Comparison of ENCODE assay signal across 16 cellular contexts in the genomic region with DNA sequence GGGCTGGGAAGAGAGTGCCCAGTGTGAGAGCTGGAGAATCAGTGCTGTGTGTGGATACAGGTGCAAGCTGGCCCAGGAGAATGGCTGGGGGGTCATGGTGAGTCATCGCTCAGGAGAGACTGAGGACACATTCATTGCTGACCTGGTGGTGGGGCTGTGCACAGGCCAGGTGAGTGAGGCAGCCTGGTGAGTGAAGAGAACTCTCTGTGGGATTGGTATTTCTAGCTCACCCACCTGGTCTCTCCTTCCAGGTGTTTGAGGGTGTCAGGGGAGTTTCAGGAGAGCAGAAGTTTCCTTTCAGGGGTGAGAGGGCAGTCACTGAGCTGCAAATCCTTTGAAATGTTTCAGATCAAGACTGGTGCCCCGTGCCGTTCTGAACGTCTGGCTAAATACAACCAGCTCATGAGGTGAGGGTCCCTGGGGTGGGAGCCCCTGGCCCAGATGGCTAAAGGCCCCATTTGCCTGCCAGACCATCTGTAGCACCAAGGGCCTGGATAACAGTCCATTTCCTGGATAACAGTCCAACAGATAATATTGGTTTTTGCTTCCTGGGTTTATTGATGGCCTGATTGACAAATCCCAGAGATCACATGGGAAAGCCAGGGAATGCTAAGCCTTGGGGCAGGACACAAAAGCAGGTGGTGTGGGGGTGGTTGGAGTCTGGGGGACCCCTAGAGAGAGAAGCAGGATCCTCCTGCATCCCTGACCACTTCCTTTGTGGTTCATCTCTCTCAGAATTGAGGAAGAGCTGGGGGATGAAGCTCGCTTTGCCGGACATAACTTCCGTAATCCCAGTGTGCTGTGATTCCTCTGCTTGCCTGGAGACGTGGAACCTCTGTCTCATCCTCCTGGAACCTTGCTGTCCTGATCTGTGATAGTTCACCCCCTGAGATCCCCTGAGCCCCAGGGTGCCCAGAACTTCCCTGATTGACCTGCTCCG. TPM values are rescaled to one million over a fixed set of nuclear protein-coding genes. Genes with fewer than 3 reads are reported as not detected.
DNase-seq lines count a peak whose midpoint lies in the region; TF ChIP-seq lines count a peak whose summit lies in the region.
"Had no signal": no experiment of that assay in that cellular context is flagged by ENCODE, and none has a peak within 500 bp of the region (broad histone marks: within the 10 kb centered on the region; RNA-seq: fewer than 3 reads in every experiment).

No MANE protein-coding gene starts in this region.

- H3K27ac ChIP-seq in transverse colon, result peak overlapping the region in 2 of 4 donors; percentile 14 to 19
- H3K27ac ChIP-seq: hepatocyte had no signal

- no peaks in the 10 kb centered on the region for H3K27me3 ChIP-seq in transverse colon
- H3K27me3 ChIP-seq: breast epithelium, hepatocyte had no signal

- TF ChIP-seq POLR2A in transverse colon (IDR thresholded peaks at IDR 0.05), result no peak

- H3K4me1 ChIP-seq in transverse colon, result peaks cover 11 to 36% (median 32%) of the 10 kb centered on the region in 4 donors

- peak overlapping the region; percentile 62 for H3K27ac Mint-ChIP-seq in activated naive CD4-positive, alpha-beta T cell treated with anti-CD3 and anti-CD28 coated beads, Interleukin-2, amount 50 U/mL, for 24 hours
- H3K27ac Mint-ChIP-seq in IgD-negative memory B cell, result peak overlapping the region; percentile 64 to 89 (median 89)
- H3K27ac Mint-ChIP-seq in endothelial cell (ENCODE audit: unreplicated experiment), result peak overlapping the region; percentile 89

- no peak for DNase-seq in activated naive CD4-positive, alpha-beta T cell (lab: John Stamatoyannopoulos, UW)
- DNase-seq in endothelial cell (ENCODE audit: low spot score) (no peak), transverse colon (peak; percentile 41), putamen (ENCODE audit: low spot score) (no peak), NCI-H1092 treated with DMSO at 0.1 percent for 48 hours (lab: John Stamatoyannopoulos, UW) (no peak), mucosa of gallbladder (ENCODE audit: low spot score) (no peak)
- DNase-seq: activated T-cell treated with anti-CD3 and anti-CD28 coated beads for 4 hours, NCI-H1694 had no signal

- 73 to 83% methylated on average over 1 to 9 of the region's 9 CpGs for WGBS in transverse colon (ENCODE audit: low coverage in 1 of 2), 2 donors

- no peaks in the 10 kb centered on the region for H3K9me3 ChIP-seq in transverse colon
- H3K9me3 ChIP-seq: breast epithelium had no signal

- H3K4me3 ChIP-seq in transverse colon, result no peak overlapping the region
- H3K4me3 ChIP-seq: breast epithelium, hepatocyte, lung had no signal

- TF ChIP-seq CTCF in endothelial cell (IDR thresholded peaks at IDR 0.05; ENCODE audit: unreplicated experiment) (no peak), transverse colon (IDR thresholded peaks at IDR 0.05) (no peak)

- H3K4me1 Mint-ChIP-seq in activated naive CD4-positive, alpha-beta T cell treated with anti-CD3 and anti-CD28 coated beads, Interleukin-2, amount 50 U/mL, for 24 hours, result peaks cover 20% of the 10 kb centered on the region
- peaks cover 27 to 43% (median 36%) of the 10 kb centered on the region in 3 donors for H3K4me1 Mint-ChIP-seq in IgD-negative memory B cell
- peaks cover 57% of the 10 kb centered on the region for H3K4me1 Mint-ChIP-seq in endothelial cell (ENCODE audit: unreplicated experiment)

- intact Hi-C loops in transverse colon (cut with DNase I; ENCODE audit: low total_unique reads), result no loop called here

- no peaks in the 10 kb centered on the region for H3K36me3 ChIP-seq in transverse colon
- H3K36me3 ChIP-seq: breast epithelium had no signal

- no peaks in the 10 kb centered on the region for H3K9me3 Mint-ChIP-seq in activated naive CD4-positive, alpha-beta T cell treated with anti-CD3 and anti-CD28 coated beads, Interleukin-2, amount 50 U/mL, for 24 hours
- H3K9me3 Mint-ChIP-seq in IgD-negative memory B cell (no peaks in the 10 kb centered on the region), endothelial cell (ENCODE audit: unreplicated experiment) (no peaks in the 10 kb centered on the region)

- H3K27me3 Mint-ChIP-seq in activated naive CD4-positive, alpha-beta T cell treated with anti-CD3 and anti-CD28 coated beads, Interleukin-2, amount 50 U/mL, for 24 hours, result no peaks in the 10 kb centered on the region
- H3K27me3 Mint-ChIP-seq in IgD-negative memory B cell (no peaks in the 10 kb centered on the region), endothelial cell (ENCODE audit: unreplicated experiment) (peaks cover 25% of the 10 kb centered on the region)

- no peak for TF ChIP-seq EP300 in transverse colon (IDR thresholded peaks at IDR 0.05; ENCODE audit: low read depth)

- in situ Hi-C loops in transverse colon (cut with MboI; ENCODE audit: low pct_ligation_motif_present in 1 of 4, low pct_unique_long_range_greater_than_20kb in 1 of 4, low sequenced_read_pairs in 3 of 4), result loop anchor here in 1 of 4 donors (25.0 kb wide), 1 partner anchor 190 kb away; a partner anchor contains a TSS

- H3K36me3 Mint-ChIP-seq in activated naive CD4-positive, alpha-beta T cell treated with anti-CD3 and anti-CD28 coated beads, Interleukin-2, amount 50 U/mL, for 24 hours, result no peaks in the 10 kb centered on the region
- no peaks in the 10 kb centered on the region for H3K36me3 Mint-ChIP-seq in IgD-negative memory B cell
- H3K36me3 Mint-ChIP-seq in endothelial cell (ENCODE audit: low read depth, unreplicated experiment), result peaks cover 12% of the 10 kb centered on the region

- H3K4me3 Mint-ChIP-seq in activated naive CD4-positive, alpha-beta T cell treated with anti-CD3 and anti-CD28 coated beads, Interleukin-2, amount 50 U/mL, for 24 hours, result no peak overlapping the region
- H3K4me3 Mint-ChIP-seq in IgD-negative memory B cell (peak overlapping the region; percentile 34 to 90 (median 64)), endothelial cell (ENCODE audit: unreplicated experiment) (no peak overlapping the region)

RNA-seq across cellular contexts. Expression of a gene that starts 5.5 kb away (rescaled TPM):
- polyA plus RNA-seq in IgD-negative memory B cell, result 1.4 TPM
- total RNA-seq in endothelial cell (ENCODE audit: unreplicated experiment) (144 TPM), transverse colon (100 to 1,000 TPM in 2 of 4 donors, 10 to 100 TPM in 2; 59.1 to 160 (median 112) TPM), mucosa of gallbladder (153 TPM)

RNA-seq across cellular contexts. Expression of a gene that starts 7.9 kb away (rescaled TPM):
- polyA plus RNA-seq in IgD-negative memory B cell, result 21.7 TPM
- 5.3 TPM for total RNA-seq in endothelial cell (ENCODE audit: unreplicated experiment)
- total RNA-seq in transverse colon, result 10 to 100 TPM in 2 of 4 donors, 1 to 10 TPM in 2; 7.2 to 14.1 (median 9.6) TPM
- 30.5 TPM for total RNA-seq in mucosa of gallbladder

RNA-seq across cellular contexts. Expression of a gene that starts 17.6 kb away (rescaled TPM):
- polyA plus RNA-seq in IgD-negative memory B cell, result 4.9 TPM
- 5.7 TPM for total RNA-seq in endothelial cell (ENCODE audit: unreplicated experiment)
- 10 to 100 TPM in 1 of 4 donors, 1 to 10 TPM in 1, under 1 TPM in 1, not detected in 1; 0.60 to 11.3 (median 5.9) TPM for total RNA-seq in transverse colon
- 13.1 TPM for total RNA-seq in mucosa of gallbladder

RNA-seq across cellular contexts. Expression of a gene that starts 21.4 kb away (rescaled TPM):
- not detected for polyA plus RNA-seq in IgD-negative memory B cell
- total RNA-seq in endothelial cell (ENCODE audit: unreplicated experiment) (not detected), transverse colon (not detected), mucosa of gallbladder (not detected)
- total RNA-seq: breast epithelium, hepatocyte, lung, pulmonary artery endothelial cell had no signal
- polyA plus RNA-seq: AG04450, hepatocyte, lung, thymus had no signal

RNA-seq across cellular contexts. Expression of a gene that starts 21.6 kb away (rescaled TPM):
- polyA plus RNA-seq in IgD-negative memory B cell, result 141 TPM
- total RNA-seq in endothelial cell (ENCODE audit: unreplicated experiment) (225 TPM), transverse colon (100 to 1,000 TPM; 303 to 452 (median 386) TPM), mucosa of gallbladder (265 TPM)

Comparison
In these comparisons a context has a peak if more than half of its experiments do, and no peak if none do; other contexts are left out.
1. H3K4me3 Mint-ChIP-seq: peak in IgD-negative memory B cell (4 of 4); none in activated naive CD4-positive, alpha-beta T cell treated with anti-CD3 and anti-CD28 coated beads, Interleukin-2, amount 50 U/mL, for 24 hours (single experiment) and endothelial cell (single experiment).
2. Peak in every context shown above with its lines, with median percentiles within 50 percentile points of each other: H3K27ac Mint-ChIP-seq.